In the genomic region with DNA sequence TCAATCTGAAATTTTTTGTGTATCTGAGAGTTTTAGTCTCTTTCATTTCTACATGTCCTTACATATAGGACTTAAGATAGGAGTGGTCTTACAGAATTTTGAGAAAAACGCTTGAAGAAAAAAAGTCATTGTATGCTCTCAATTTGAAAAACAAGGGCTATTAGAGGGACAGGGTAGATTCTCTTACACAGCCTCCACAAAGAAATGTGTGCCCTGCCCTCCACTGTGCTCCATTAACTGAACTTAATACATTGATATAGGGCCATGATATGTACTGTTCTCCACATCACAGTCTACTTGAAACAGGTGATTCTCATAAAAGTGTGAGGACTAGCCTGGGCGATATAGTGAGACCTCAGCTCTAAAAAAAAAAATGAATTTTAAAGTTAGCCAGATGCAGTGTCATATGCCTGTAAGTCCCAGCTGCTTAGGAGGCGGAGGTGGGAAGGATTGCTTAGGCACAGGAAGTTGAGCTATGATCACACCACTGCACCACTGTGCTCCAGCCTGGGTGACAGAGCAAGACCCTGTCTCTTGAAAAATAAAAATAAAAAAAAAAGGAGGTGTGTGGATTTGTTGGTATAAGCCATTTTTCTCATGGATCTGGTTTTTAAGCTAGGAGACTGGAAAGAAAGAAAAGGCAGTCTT, we compare ENCODE assay signal across 18 cellular contexts.
A peak's percentile ranks its signal among the peaks of the same experiment; 100 is the strongest.
DNase-seq lines count a peak whose midpoint lies in the region; ATAC-seq and TF ChIP-seq lines count a peak whose summit lies in the region.
"Had no signal": no experiment of that assay in that cellular context is flagged by ENCODE, and none has a peak within 500 bp of the region (broad histone marks: within the 10 kb centered on the region; RNA-seq: fewer than 3 reads in every experiment).

No MANE protein-coding gene starts in this region.

- TF ChIP-seq CTCF in ascending aorta (IDR thresholded peaks at IDR 0.05) (no peak), mesothelial cell of epicardium (IDR thresholded peaks at IDR 0.05; ENCODE audit: unreplicated experiment) (no peak)

- peak overlapping the region; percentile 16 for H3K27ac Mint-ChIP-seq in mesothelial cell of epicardium
- H3K27ac Mint-ChIP-seq: B cell; CD4-positive, alpha-beta T cell had no signal

- ATAC-seq in GM21390 (IDR thresholded peaks at IDR 0.05; ENCODE audit: unreplicated experiment): no peak
- ATAC-seq in GM19328 (IDR thresholded peaks at IDR 0.05; ENCODE audit: unreplicated experiment): no peak
- ATAC-seq: HepG2 had no signal

- H3K27me3 Mint-ChIP-seq in mesothelial cell of epicardium (ENCODE audit: low read depth): no peaks in the 10 kb centered on the region

- intact Hi-C loops in ascending aorta (cut with DNase I): loop anchor here (5.0 kb wide), 2 partner anchors 41 to 401 kb away; no protein-coding TSS in a partner anchor

- H3K4me3 Mint-ChIP-seq in mesothelial cell of epicardium: no peak overlapping the region
- H3K4me3 Mint-ChIP-seq: B cell; CD4-positive, alpha-beta T cell had no signal

- H3K9me3 ChIP-seq in SJCRH30 (replicated peaks): no peaks in the 10 kb centered on the region
- no peaks in the 10 kb centered on the region for H3K9me3 ChIP-seq in ascending aorta

- no peak overlapping the region for H3K27ac ChIP-seq in SJCRH30
- H3K27ac ChIP-seq in ascending aorta: peak overlapping the region; percentile 3 to 46
- H3K27ac ChIP-seq: KMS-11 had no signal

- no peaks in the 10 kb centered on the region for H3K9me3 Mint-ChIP-seq in mesothelial cell of epicardium
- H3K9me3 Mint-ChIP-seq: CD4-positive, alpha-beta T cell had no signal

- H3K27me3 ChIP-seq in SJCRH30: no peaks in the 10 kb centered on the region
- H3K27me3 ChIP-seq in ascending aorta: no peaks in the 10 kb centered on the region

- H3K4me1 ChIP-seq in SJCRH30: no peaks in the 10 kb centered on the region
- peaks cover 0 to 11% of the 10 kb centered on the region in 2 donors for H3K4me1 ChIP-seq in ascending aorta

- H3K36me3 Mint-ChIP-seq in mesothelial cell of epicardium: no peaks in the 10 kb centered on the region

- no peaks in the 10 kb centered on the region for H3K36me3 ChIP-seq in SJCRH30
- H3K36me3 ChIP-seq in ascending aorta: no peaks in the 10 kb centered on the region

- H3K4me1 Mint-ChIP-seq in mesothelial cell of epicardium: peaks cover 18% of the 10 kb centered on the region
- H3K4me1 Mint-ChIP-seq: B cell had no signal

- peak; percentile 26 for DNase-seq in DMS114 treated with DMSO at 0.1 percent for 48 hours (lab: John Stamatoyannopoulos, UW; ENCODE audit: unreplicated experiment)
- peak; percentile 6 to 25 for DNase-seq in SJCRH30
- no peak for DNase-seq in ascending aorta (ENCODE audit: low spot score in 2 of 2)
- DNase-seq in mesothelial cell of epicardium (ENCODE audit: low spot score in 2 of 2, unreplicated experiment in 2 of 2): no peak
- DNase-seq in NCI-H187 treated with DMSO at 0.1 percent for 48 hours (lab: John Stamatoyannopoulos, UW): no peak
- DNase-seq in anterior cingulate cortex (lab: John Stamatoyannopoulos, UW): no peak
- DNase-seq: CD4-positive, alpha-beta T cell; DMS79 treated with DMSO at 0.1 percent for 48 hours; GDM1; NCI-H1436; NCI-H2081; NCI-H526; OCI-M1 had no signal

- H3K4me3 ChIP-seq in SJCRH30: no peak overlapping the region
- H3K4me3 ChIP-seq in ascending aorta: no peak overlapping the region

Comparison
In these comparisons a context has a peak if more than half of its experiments do, and no peak if none do; other contexts are left out.
1. DNase-seq: peak in DMS114 treated with DMSO at 0.1 percent for 48 hours (single experiment) and SJCRH30 (2 of 2); none in ascending aorta (0 of 2), mesothelial cell of epicardium (0 of 2), NCI-H187 treated with DMSO at 0.1 percent for 48 hours (single experiment) and anterior cingulate cortex (0 of 58).